In genomic region chr6:139373154-139373927, GRCh38 we compare ENCODE assay signal across 8 cellular contexts. TPM values are rescaled to one million over a fixed set of nuclear protein-coding genes. Genes with fewer than 3 reads are reported as not detected.
DNase-seq lines count a peak whose midpoint lies in the region; ATAC-seq and TF ChIP-seq lines count a peak whose summit lies in the region.

No MANE protein-coding gene starts in this region.

- in situ Hi-C loops in Panc1 (cut with HindIII; ENCODE audit: low pct_unique_long_range_greater_than_20kb, low sequenced_read_pairs): no loop called here

- no peak for TF ChIP-seq EP300 in suprapubic skin (IDR thresholded peaks at IDR 0.05)

- H3K36me3 ChIP-seq in Panc1 (ENCODE audit: control insufficient read depth, insufficient read depth, low read length): peaks cover 14% of the 10 kb centered on the region
- H3K36me3 ChIP-seq in neutrophil: no peaks in the 10 kb centered on the region
- H3K36me3 ChIP-seq in suprapubic skin: peaks cover 4% of the 10 kb centered on the region

- ATAC-seq in GM18909 (IDR thresholded peaks at IDR 0.05; ENCODE audit: poor library complexity, unreplicated experiment): peak; percentile 31
- peak; percentile 38 for ATAC-seq in HG03354 (IDR thresholded peaks at IDR 0.05; ENCODE audit: poor library complexity, severe bottlenecking, unreplicated experiment)
- peak; percentile 33 for ATAC-seq in Panc1

- intact Hi-C loops in Panc1 (cut with micrococcal nuclease; ENCODE audit: unreplicated experiment): loop anchor here (5.0 to 10.0 kb wide), 5 partner anchors 161 to 611 kb away; no protein-coding TSS in a partner anchor

- H3K4me1 ChIP-seq in Panc1 (ENCODE audit: control insufficient read depth, insufficient read depth, low read length) (peaks cover 49% of the 10 kb centered on the region), neutrophil (ENCODE audit: control insufficient read depth in 1 of 2, insufficient read depth in 1 of 2, low read depth in 1 of 2, low read length in 1 of 2) (peaks cover 65 to 69% of the 10 kb centered on the region in 2 experiments), suprapubic skin (peaks cover 49% of the 10 kb centered on the region)

- peak overlapping the region; percentile 99 for H3K27ac ChIP-seq in Panc1 (ENCODE audit: low read length)
- peak overlapping the region; percentile 96 for H3K27ac ChIP-seq in neutrophil
- peak overlapping the region; percentile 94 for H3K27ac ChIP-seq in suprapubic skin

- H3K27me3 ChIP-seq in Panc1 (ENCODE audit: control insufficient read depth, insufficient read depth, low read length) (no peaks in the 10 kb centered on the region), neutrophil (no peaks in the 10 kb centered on the region), suprapubic skin (no peaks in the 10 kb centered on the region)

- H3K4me3 ChIP-seq in Panc1 (ENCODE audit: low read depth in 2 of 2, low read length in 2 of 2) (peak overlapping the region; percentile 88 to 97), fibroblast of villous mesenchyme (ENCODE audit: low read depth, low read length) (peak overlapping the region; percentile 98), neutrophil (ENCODE audit: low read depth in 1 of 2, low read length in 1 of 2) (peak overlapping the region; percentile 77 to 91), suprapubic skin (peak overlapping the region; percentile 92)

- WGBS in suprapubic skin: 3% methylated on average over 26 of the region's 57 CpGs

- H3K9me3 ChIP-seq in Panc1 (ENCODE audit: control insufficient read depth, insufficient read depth, low read depth, low read length) (no peaks in the 10 kb centered on the region), neutrophil (no peaks in the 10 kb centered on the region), suprapubic skin (no peaks in the 10 kb centered on the region)

- DNase-seq in AG20443 (ENCODE audit: low spot score) (peak; percentile 24), Panc1 (ENCODE audit: low read depth, low spot score) (no peak), fibroblast of villous mesenchyme (ENCODE audit: low read depth) (peak; percentile 55), suprapubic skin (ENCODE audit: low spot score in 2 of 2) (peak; percentile 77 to 83)
- DNase-seq in activated effector memory CD4-positive, alpha-beta T cell treated with Interleukin-2 at 50 U/mL for 16 hours: peak; percentile 66

- peak; percentile 53 for TF ChIP-seq CTCF in Panc1 (IDR thresholded peaks at IDR 0.05)
- TF ChIP-seq CTCF in fibroblast of villous mesenchyme (IDR thresholded peaks at IDR 0.05; ENCODE audit: insufficient read depth, low read depth, low read length): no peak
- TF ChIP-seq CTCF in neutrophil (IDR thresholded peaks at IDR 0.05): peak; percentile 33
- TF ChIP-seq CTCF in suprapubic skin (IDR thresholded peaks at IDR 0.05): peak; percentile 16 to 60

- POLR2A ChIA-PET in Panc1 (lab: Charles Lee): interaction anchor here (1.0 to 2.4 kb wide), 5 partner anchors 9 to 510 kb away, joined by 3 to 23 read pairs (median 3); no protein-coding TSS in a partner anchor

- BruUV-seq in Panc1 (replicated peaks; lab: Mats Ljungman, UMichigan): no TSS peak

- CTCF ChIA-PET in Panc1 (lab: Charles Lee): interaction anchor here (1.7 kb wide), 1 partner anchor 381 kb away, joined by 3 read pairs; no protein-coding TSS in a partner anchor

- no peak for TF ChIP-seq POLR2A in suprapubic skin (IDR thresholded peaks at IDR 0.05)

RNA-seq across cellular contexts. Expression of gene CITED2, which starts 1.1 kb away (rescaled TPM):
- total RNA-seq in Panc1 (2021; ENCODE audit: unreplicated experiment) (210 TPM), fibroblast of villous mesenchyme (297 and 793 TPM in 2 replicates), suprapubic skin (100 to 1,000 TPM; 167 to 239 (median 206) TPM)
- polyA plus RNA-seq in Panc1 (2012; ENCODE audit: insufficient read length): 385 TPM
